8 cellular contexts compared by ENCODE assay signal in the genomic region with DNA sequence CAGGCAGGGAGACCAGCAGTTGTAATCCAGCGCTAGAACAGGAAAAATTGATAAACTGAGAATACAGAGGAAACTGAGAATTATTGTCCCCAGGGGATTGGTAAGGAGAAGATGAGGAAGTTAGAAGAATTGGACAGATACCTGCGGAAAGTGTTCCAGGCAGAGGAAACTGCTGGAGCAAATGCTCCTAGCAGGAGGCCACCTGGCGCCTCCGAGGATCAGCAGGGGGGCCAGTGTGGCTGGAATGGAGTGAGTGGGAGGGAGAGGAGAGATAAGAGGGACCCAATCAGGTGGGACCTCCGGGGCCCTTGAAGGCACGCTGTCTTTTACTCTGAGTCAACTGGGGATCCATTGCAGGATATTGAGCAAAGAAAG. TPM values are rescaled to one million over a fixed set of nuclear protein-coding genes. Genes with fewer than 3 reads are reported as not detected.
DNase-seq lines count a peak whose midpoint lies in the region; ATAC-seq and TF ChIP-seq lines count a peak whose summit lies in the region.

No MANE protein-coding gene starts in this region.

- H3K27ac ChIP-seq in SJCRH30 (peak overlapping the region; percentile 97), rectal smooth muscle tissue (ENCODE audit: low read depth, low read length) (peak overlapping the region; percentile 80)

- H3K36me3 ChIP-seq in SJCRH30 (peaks cover 7% of the 10 kb centered on the region), rectal smooth muscle tissue (ENCODE audit: control insufficient read depth, insufficient read depth, low read length) (no peaks in the 10 kb centered on the region)

- H3K27me3 ChIP-seq in SJCRH30 = no peaks in the 10 kb centered on the region
- no peaks in the 10 kb centered on the region for H3K27me3 ChIP-seq in rectal smooth muscle tissue (ENCODE audit: control insufficient read depth, insufficient read depth, low read length)

- H3K4me1 ChIP-seq in SJCRH30 (peaks cover 9% of the 10 kb centered on the region; the same call in 1 of the 2 replicates), rectal smooth muscle tissue (ENCODE audit: control insufficient read depth, insufficient read depth, low read length) (peaks cover 25% of the 10 kb centered on the region)

- DNase-seq in GM20000 (ENCODE audit: low spot score) (peak; percentile 53), SJCRH30 (peak; percentile 43 to 64), fibroblast of mammary gland (ENCODE audit: low read depth) (no peak), epidermal melanocyte (ENCODE audit: insufficient read length, low spot score) (no peak)
- no peak for DNase-seq in activated CD4-positive, CD25-positive, alpha-beta regulatory T cell treated with anti-CD3 and anti-CD28 coated beads, Interleukin-2, amount 50 U/mL, for 72 hours

- TF ChIP-seq CTCF in GM20000 (IDR thresholded peaks at IDR 0.05; ENCODE audit: extremely low read depth, missing control alignments) = no peak
- TF ChIP-seq CTCF in fibroblast of mammary gland (conservative IDR thresholded peaks at IDR 0.05; ENCODE audit: control insufficient read depth, insufficient read depth, low read depth, low read length) = no peak

- H3K9ac ChIP-seq in rectal smooth muscle tissue (ENCODE audit: low read length) = peak overlapping the region; percentile 57

- ATAC-seq in HG03342 (IDR thresholded peaks at IDR 0.05; ENCODE audit: unreplicated experiment) (no peak), HG02884 (IDR thresholded peaks at IDR 0.05; ENCODE audit: unreplicated experiment) (no peak)

- H3K9me3 ChIP-seq in SJCRH30 (replicated peaks) = no peaks in the 10 kb centered on the region

- peak overlapping the region; percentile 82 for H3K4me3 ChIP-seq in SJCRH30
- H3K4me3 ChIP-seq in fibroblast of mammary gland (ENCODE audit: control insufficient read depth, low read depth, low read length) = peak overlapping the region; percentile 88
- H3K4me3 ChIP-seq in rectal smooth muscle tissue (ENCODE audit: low read length) = peak overlapping the region; percentile 78

RNA-seq across cellular contexts. Expression of gene ANXA6, which starts 0.7 kb away (rescaled TPM):
- 385 and 408 TPM in 2 replicates for total RNA-seq in SJCRH30 (2014; rRNA removed; shearing (Covaris generic))

Comparison
In these comparisons a context has a peak if more than half of its experiments do, and no peak if none do; other contexts are left out.
1. DNase-seq: peak in GM20000 (single experiment) and SJCRH30 (2 of 2); none in fibroblast of mammary gland (single experiment), epidermal melanocyte (single experiment) and activated CD4-positive, CD25-positive, alpha-beta regulatory T cell treated with anti-CD3 and anti-CD28 coated beads, Interleukin-2, amount 50 U/mL, for 72 hours (single experiment).
2. Peak in every context shown above with its lines, with median percentiles within 50 percentile points of each other: H3K4me3 ChIP-seq.